8 cellular contexts compared by ENCODE assay signal in genomic region chr9:137406876-137407589, GRCh38. TPM values are rescaled to one million over a fixed set of nuclear protein-coding genes. Genes with fewer than 3 reads are reported as not detected.
DNase-seq lines count a peak whose midpoint lies in the region; ATAC-seq, FAIRE-seq and TF ChIP-seq lines count a peak whose summit lies in the region.

No MANE protein-coding gene starts in this region.

- ATAC-seq in HG03354 (IDR thresholded peaks at IDR 0.05; ENCODE audit: poor library complexity, severe bottlenecking, unreplicated experiment) (no peak), HG02763 (IDR thresholded peaks at IDR 0.05; ENCODE audit: unreplicated experiment) (no peak)

- DNase-seq in DMS53 treated with DMSO at 0.1 percent for 48 hours (lab: John Stamatoyannopoulos, UW; ENCODE audit: unreplicated experiment), result peak; percentile 19
- DNase-seq in activated CD4-positive, CD25-positive, alpha-beta regulatory T cell treated with anti-CD3 and anti-CD28 coated beads, Interleukin-2, amount 50 U/mL, for 16 hours (ENCODE audit: low read depth, low spot score), result peak; percentile 38
- DNase-seq in central memory CD4-positive, alpha-beta T cell, result peak; percentile 51
- DNase-seq in kidney, result peak; percentile 84
- DNase-seq in stimulated activated CD4-positive, alpha-beta T cell treated with anti-CD3 and anti-CD28 coated beads, Interleukin-1b, Interleukin-23, amount 100 ng/mL, for 1 hour (ENCODE audit: low read depth in 2 of 2), result peak; percentile 30 to 45

- H3K27ac ChIP-seq in HUES64 (ENCODE audit: low read depth, low read length) (no peak overlapping the region), kidney (ENCODE audit: low read depth in 2 of 2, low read length in 2 of 2) (no peak overlapping the region)

- H3K4me1 ChIP-seq in HUES64 (ENCODE audit: insufficient read depth, low read length) (peaks cover 4% of the 10 kb centered on the region; the same call in 1 of the 2 replicates), kidney (ENCODE audit: control insufficient read depth in 1 of 2, insufficient read depth in 1 of 2, low read depth in 1 of 2, low read length in 2 of 2) (peaks cover 0 to 11% of the 10 kb centered on the region in 2 donors)

- H3K36me3 ChIP-seq in HUES64 (ENCODE audit: insufficient read depth, low read length) (no peaks in the 10 kb centered on the region), kidney (ENCODE audit: control insufficient read depth in 1 of 2, insufficient read depth in 2 of 2, low read length in 2 of 2) (no peaks in the 10 kb centered on the region)

- no peaks in the 10 kb centered on the region for H3K9me3 ChIP-seq in HUES64 (ENCODE audit: insufficient read depth, low read depth, low read length)
- H3K9me3 ChIP-seq in kidney (ENCODE audit: control insufficient read depth in 1 of 2, low read length in 2 of 2), result no peaks in the 10 kb centered on the region

- FAIRE-seq in kidney (lab: Jason Lieb, UNC), result no peak

- H3K9ac ChIP-seq in HUES64 (ENCODE audit: low read depth, low read length), result peak overlapping the region; percentile 52
- H3K9ac ChIP-seq in kidney (ENCODE audit: low read length in 2 of 2), result peak overlapping the region in 1 of 2 donors; percentile 67

- intact Hi-C loops in kidney (cut with DNase I), result loop anchor here (5.0 kb wide), 1 partner anchor 110 kb away; no protein-coding TSS in a partner anchor

- WGBS in HUES64, result 4% methylated on average over 63 of the region's 63 CpGs

- peak; percentile 75 for TF ChIP-seq CTCF in kidney (IDR thresholded peaks at IDR 0.05; ENCODE audit: borderline replicate concordance, extremely low read depth, insufficient read depth)

- H3K27me3 ChIP-seq in HUES64 (ENCODE audit: insufficient read depth, low read length), result 0 out of 2 replicates have a peak, but pooled peaks cover 7% of the 10 kb centered on the region

- H3K4me3 ChIP-seq in HUES64 (ENCODE audit: low read length) (peak overlapping the region; percentile 53), kidney (ENCODE audit: low read length in 2 of 2) (no peak overlapping the region)

RNA-seq across cellular contexts. Expression of gene EXD3, which starts 15.9 kb away (rescaled TPM):
- polyA plus RNA-seq in HUES64 (2013, experiment 1 of 2), result 4.1 TPM
- polyA plus RNA-seq in HUES64 (2013, experiment 2 of 2), result 6.3 TPM
- total RNA-seq in kidney, result 44.5 TPM
- polyA plus RNA-seq in kidney (ENCODE audit: insufficient read depth, low read depth, low replicate concordance), result 18.9 TPM

RNA-seq across cellular contexts. Expression of gene NOXA1, which starts 16.2 kb away (rescaled TPM):
- polyA plus RNA-seq in HUES64 (2013, experiment 1 of 2), result 0.25 TPM
- 0.32 TPM for polyA plus RNA-seq in HUES64 (2013, experiment 2 of 2)
- total RNA-seq in kidney, result 21.8 TPM
- polyA plus RNA-seq in kidney (ENCODE audit: insufficient read depth, low read depth, low replicate concordance), result 19.1 TPM

RNA-seq across cellular contexts. Expression of gene ENTPD8, which starts 34.1 kb away (rescaled TPM):
- polyA plus RNA-seq in HUES64 (2013, experiment 1 of 2), result 0.25 TPM
- polyA plus RNA-seq in HUES64 (2013, experiment 2 of 2), result 0.19 TPM
- 5.2 TPM for total RNA-seq in kidney
- polyA plus RNA-seq in kidney (ENCODE audit: insufficient read depth, low read depth, low replicate concordance), result 5.0 TPM

RNA-seq across cellular contexts. Expression of gene NSMF, which starts 52.1 kb away (rescaled TPM):
- 41.1 TPM for polyA plus RNA-seq in HUES64 (2013, experiment 1 of 2)
- 46.5 TPM for polyA plus RNA-seq in HUES64 (2013, experiment 2 of 2)
- 49.5 TPM for total RNA-seq in kidney
- 32.7 TPM for polyA plus RNA-seq in kidney (ENCODE audit: insufficient read depth, low read depth, low replicate concordance)

Comparison
In these comparisons a context has a peak if more than half of its experiments do, and no peak if none do; other contexts are left out.
1. DNase-seq: peak in every context shown above with its lines; median percentile 84 in kidney; 51 in central memory CD4-positive, alpha-beta T cell; 38 in activated CD4-positive, CD25-positive, alpha-beta regulatory T cell treated with anti-CD3 and anti-CD28 coated beads, Interleukin-2, amount 50 U/mL, for 16 hours; 38 in stimulated activated CD4-positive, alpha-beta T cell treated with anti-CD3 and anti-CD28 coated beads, Interleukin-1b, Interleukin-23, amount 100 ng/mL, for 1 hour; 19 in DMS53 treated with DMSO at 0.1 percent for 48 hours.